22 cellular contexts compared by ENCODE assay signal in genomic region chr1:31970873-31971272, GRCh38. TPM values are rescaled to one million over a fixed set of nuclear protein-coding genes. Genes with fewer than 3 reads are reported as not detected.
DNase-seq lines count a peak whose midpoint lies in the region; ATAC-seq and TF ChIP-seq lines count a peak whose summit lies in the region.
"Had no signal": no experiment of that assay in that cellular context is flagged by ENCODE, and none has a peak within 500 bp of the region (broad histone marks: within the 10 kb centered on the region; RNA-seq: fewer than 3 reads in every experiment).

No MANE protein-coding gene starts in this region.

- H3K4me1 ChIP-seq in cardiac muscle cell (ENCODE audit: low read depth) (peaks cover 14% of the 10 kb centered on the region), heart right ventricle (peaks cover 0 to 2% (median 0%) of the 10 kb centered on the region in 9 donors), neuronal stem cell (ENCODE audit: control insufficient read depth in 2 of 2, insufficient read depth in 1 of 2, low read depth in 1 of 2, low read length in 2 of 2) (peaks cover 0 to 4% of the 10 kb centered on the region in 2 donors)
- H3K4me1 ChIP-seq: A549, BE2C had no signal

- H3K36me3 Mint-ChIP-seq in nephron progenitor cell (ENCODE audit: low read depth) = no peaks in the 10 kb centered on the region
- H3K36me3 Mint-ChIP-seq: CD4-positive, alpha-beta memory T cell had no signal

- H2AK5ac ChIP-seq in neuronal stem cell (ENCODE audit: low read depth, low read length) = no peak overlapping the region

- no peak overlapping the region for H3K4me2 ChIP-seq in neuronal stem cell (ENCODE audit: insufficient read depth, low read length, poor library complexity, severe bottlenecking)
- H3K4me2 ChIP-seq: A549, GM23338 had no signal

- H3K4ac ChIP-seq in neuronal stem cell (ENCODE audit: low read length) = no peak overlapping the region

- peak overlapping the region; percentile 49 for H3K27ac Mint-ChIP-seq in nephron progenitor cell
- H3K27ac Mint-ChIP-seq: GM23338, HFFc6 had no signal

- H3K9ac ChIP-seq in neuronal stem cell (ENCODE audit: low read depth, low read length, poor library complexity) = no peak overlapping the region

- no peak overlapping the region for H4K8ac ChIP-seq in neuronal stem cell (ENCODE audit: low read depth, low read length)

- no peak overlapping the region for H2BK120ac ChIP-seq in neuronal stem cell (ENCODE audit: low read depth, low read length)

- H3K9me3 Mint-ChIP-seq in nephron progenitor cell = no peaks in the 10 kb centered on the region
- H3K9me3 Mint-ChIP-seq: CD4-positive, alpha-beta memory T cell; GM23338; H9; HFFc6 had no signal

- H3K27ac ChIP-seq in cardiac muscle cell = peak overlapping the region; percentile 79
- H3K27ac ChIP-seq in heart right ventricle = no peak overlapping the region
- no peak overlapping the region for H3K27ac ChIP-seq in neuronal stem cell (replicated peaks; ENCODE audit: low read length)
- H3K27ac ChIP-seq: A549 had no signal

- peaks cover 40% of the 10 kb centered on the region for H3K27me3 Mint-ChIP-seq in nephron progenitor cell (ENCODE audit: low read depth, poor library complexity)

- H3K18ac ChIP-seq in neuronal stem cell (ENCODE audit: low read length) = no peak overlapping the region

- no peak for DNase-seq in cardiac muscle cell (ENCODE audit: low read depth in 1 of 2, low spot score in 1 of 2)
- DNase-seq in heart right ventricle = no peak
- DNase-seq in OCI-M1 (lab: John Stamatoyannopoulos, UW) = peak; percentile 23
- no peak for DNase-seq in nephron progenitor cell
- no peak for DNase-seq in stimulated activated CD4-positive, alpha-beta T cell treated with anti-CD3 and anti-CD28 coated beads, Interleukin-2, amount 100 ng/mL, for 24 hours
- DNase-seq in neuronal stem cell (ENCODE audit: low spot score) = no peak
- DNase-seq: 8988T; ACHN; AML-193; BE2C; C1 segment of cervical spinal cord; Calu3; CD4-positive, alpha-beta memory T cell; COR-L47; DMS53; DMS79 treated with DMSO at 0.1 percent for 48 hours; GF-D8; H9; HFFc6 had no signal

- no peak overlapping the region for H2BK15ac ChIP-seq in neuronal stem cell (ENCODE audit: low read length)

- H3K4me3 ChIP-seq in cardiac muscle cell (no peak overlapping the region), heart right ventricle (no peak overlapping the region), neuronal stem cell (ENCODE audit: low read length in 2 of 2) (no peak overlapping the region)
- H3K4me3 ChIP-seq: A549, GM23338 had no signal

- no peak overlapping the region for H2BK5ac ChIP-seq in neuronal stem cell (ENCODE audit: low read length)

- WGBS in heart right ventricle, 2 donors = 45 to 59% methylated on average over 3 of the region's 3 CpGs
- no CpG with 5 or more reads among the region's 3 CpGs for WGBS in neuronal stem cell (ENCODE audit: extremely low coverage in 2 of 2, insufficient read length in 2 of 2, insufficient replicate concordance in 1 of 2), 2 donors

- H3K27me3 ChIP-seq in cardiac muscle cell (no peaks in the 10 kb centered on the region), heart right ventricle (no peaks in the 10 kb centered on the region), neuronal stem cell (ENCODE audit: control insufficient read depth in 3 of 3, insufficient read depth in 3 of 3, low read depth in 1 of 3, low read length in 3 of 3) (peaks cover 0 to 19% (median 0%) of the 10 kb centered on the region in 3 experiments)
- H3K27me3 ChIP-seq: BE2C had no signal

- H3K9me3 ChIP-seq in cardiac muscle cell (ENCODE audit: low read depth) (no peaks in the 10 kb centered on the region), heart right ventricle (no peaks in the 10 kb centered on the region), neuronal stem cell (replicated peaks in 1 of 2; ENCODE audit: control insufficient read depth in 2 of 2, insufficient read depth in 1 of 2, low read depth in 1 of 2, low read length in 2 of 2) (no peaks in the 10 kb centered on the region)
- H3K9me3 ChIP-seq: A549, BE2C had no signal

- no peak overlapping the region for H4K91ac ChIP-seq in neuronal stem cell (ENCODE audit: low read depth, low read length, poor library complexity)

- ATAC-seq in heart right ventricle = no peak
- ATAC-seq: A549, GM23338, HCT116 had no signal

- no peaks in the 10 kb centered on the region for H3K79me1 ChIP-seq in neuronal stem cell (ENCODE audit: low read depth, low read length)

- peaks cover 4% of the 10 kb centered on the region for H3K4me1 Mint-ChIP-seq in nephron progenitor cell
- H3K4me1 Mint-ChIP-seq: GM23338, H9 had no signal

- no peak overlapping the region for H3K23ac ChIP-seq in neuronal stem cell (ENCODE audit: low read depth, low read length, poor library complexity)

- H3K4me3 Mint-ChIP-seq in nephron progenitor cell = no peak overlapping the region
- H3K4me3 Mint-ChIP-seq: CD4-positive, alpha-beta memory T cell; GM23338; H9; HFFc6 had no signal

- H2BK12ac ChIP-seq in neuronal stem cell (ENCODE audit: low read length) = no peak overlapping the region

- no peak overlapping the region for H3K14ac ChIP-seq in neuronal stem cell (ENCODE audit: low read length)

- intact Hi-C loops in heart right ventricle (cut with DNase I) = no loop called here

- H3K36me3 ChIP-seq in cardiac muscle cell (no peaks in the 10 kb centered on the region), heart right ventricle (no peaks in the 10 kb centered on the region), neuronal stem cell (replicated peaks in 1 of 2; ENCODE audit: control insufficient read depth in 2 of 2, insufficient read depth in 2 of 2, low read length in 2 of 2) (no peaks in the 10 kb centered on the region)
- H3K36me3 ChIP-seq: BE2C had no signal

- TF ChIP-seq CTCF in cardiac muscle cell (IDR thresholded peaks at IDR 0.05; ENCODE audit: low read depth, low read length) (no peak), heart right ventricle (IDR thresholded peaks at IDR 0.05) (no peak), nephron progenitor cell (IDR thresholded peaks at IDR 0.05) (no peak)

- H2AFZ ChIP-seq in neuronal stem cell (ENCODE audit: low read length) = no peak overlapping the region
- H2AFZ ChIP-seq: GM23338 had no signal

RNA-seq across cellular contexts. Expression of gene PTP4A2, which starts 32.7 kb away (rescaled TPM):
- total RNA-seq in cardiac muscle cell = 105 and 161 TPM in 2 replicates
- 285 and 366 TPM in 2 replicates for polyA plus RNA-seq in cardiac muscle cell
- total RNA-seq in heart right ventricle = 100 to 1,000 TPM; 206 to 506 (median 236) TPM
- polyA plus RNA-seq in heart right ventricle = 100 to 1,000 TPM in 1 of 2 donors, 10 to 100 TPM in 1; 49.5 to 154 TPM
- polyA plus RNA-seq in neuronal stem cell (2013, experiment 1 of 2) = 306 TPM
- polyA plus RNA-seq in neuronal stem cell (2013, experiment 2 of 2) = 334 TPM

RNA-seq across cellular contexts. Expression of gene KHDRBS1, which starts 42.8 kb away (rescaled TPM):
- total RNA-seq in cardiac muscle cell (86.8 and 99.5 TPM in 2 replicates), heart right ventricle (10 to 100 TPM; 64.6 to 78.3 (median 67.1) TPM)
- polyA plus RNA-seq in cardiac muscle cell (116 and 152 TPM in 2 replicates), heart right ventricle (10 to 100 TPM; 33.2 to 41.2 TPM)
- 280 TPM for polyA plus RNA-seq in neuronal stem cell (2013, experiment 1 of 2)
- polyA plus RNA-seq in neuronal stem cell (2013, experiment 2 of 2) = 296 TPM
